In the genomic region with DNA sequence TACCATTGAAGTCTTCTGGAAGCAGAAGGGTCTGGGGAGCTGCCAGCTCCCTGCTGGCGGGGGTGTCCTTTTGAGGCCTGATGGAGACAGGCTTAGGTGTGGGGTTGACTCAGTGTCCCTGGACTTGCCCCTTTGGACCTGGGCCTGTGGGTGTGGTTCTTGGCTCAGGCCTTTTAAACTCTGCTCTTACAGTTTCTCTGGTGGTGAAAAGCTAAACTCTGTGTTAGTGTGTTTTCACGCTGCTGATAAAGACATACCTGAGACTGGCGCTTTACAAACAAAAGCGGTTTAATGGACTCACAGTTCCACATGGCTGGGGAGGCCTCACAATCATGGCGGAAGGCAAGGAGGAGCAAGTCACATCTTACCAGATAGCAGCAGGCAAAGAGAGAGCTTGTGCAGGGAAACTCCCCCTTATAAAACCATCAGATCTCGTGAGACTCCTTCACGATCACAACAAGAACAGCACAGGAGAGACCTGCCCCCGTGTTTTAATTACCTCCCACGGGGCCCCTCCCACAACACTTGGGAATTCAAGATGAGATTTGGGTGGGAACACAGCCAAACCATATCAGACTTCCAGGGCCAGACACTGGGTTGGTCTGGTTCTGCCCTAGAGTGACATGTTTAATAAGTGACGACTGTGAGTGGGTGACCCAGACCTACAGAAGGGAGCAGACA, we compare ENCODE assay signal across 1 cellular context.
A peak's percentile ranks its signal among the peaks of the same experiment; 100 is the strongest.
TF ChIP-seq lines count a peak whose summit lies in the region.

No MANE protein-coding gene starts in this region.

TF ChIP-seq in HepG2, 621 proteins besides CTCF, POLR2A, EP300 and RAD21 (continued from another document and continues in another):
- TF ChIP-seq, protein P1, sequence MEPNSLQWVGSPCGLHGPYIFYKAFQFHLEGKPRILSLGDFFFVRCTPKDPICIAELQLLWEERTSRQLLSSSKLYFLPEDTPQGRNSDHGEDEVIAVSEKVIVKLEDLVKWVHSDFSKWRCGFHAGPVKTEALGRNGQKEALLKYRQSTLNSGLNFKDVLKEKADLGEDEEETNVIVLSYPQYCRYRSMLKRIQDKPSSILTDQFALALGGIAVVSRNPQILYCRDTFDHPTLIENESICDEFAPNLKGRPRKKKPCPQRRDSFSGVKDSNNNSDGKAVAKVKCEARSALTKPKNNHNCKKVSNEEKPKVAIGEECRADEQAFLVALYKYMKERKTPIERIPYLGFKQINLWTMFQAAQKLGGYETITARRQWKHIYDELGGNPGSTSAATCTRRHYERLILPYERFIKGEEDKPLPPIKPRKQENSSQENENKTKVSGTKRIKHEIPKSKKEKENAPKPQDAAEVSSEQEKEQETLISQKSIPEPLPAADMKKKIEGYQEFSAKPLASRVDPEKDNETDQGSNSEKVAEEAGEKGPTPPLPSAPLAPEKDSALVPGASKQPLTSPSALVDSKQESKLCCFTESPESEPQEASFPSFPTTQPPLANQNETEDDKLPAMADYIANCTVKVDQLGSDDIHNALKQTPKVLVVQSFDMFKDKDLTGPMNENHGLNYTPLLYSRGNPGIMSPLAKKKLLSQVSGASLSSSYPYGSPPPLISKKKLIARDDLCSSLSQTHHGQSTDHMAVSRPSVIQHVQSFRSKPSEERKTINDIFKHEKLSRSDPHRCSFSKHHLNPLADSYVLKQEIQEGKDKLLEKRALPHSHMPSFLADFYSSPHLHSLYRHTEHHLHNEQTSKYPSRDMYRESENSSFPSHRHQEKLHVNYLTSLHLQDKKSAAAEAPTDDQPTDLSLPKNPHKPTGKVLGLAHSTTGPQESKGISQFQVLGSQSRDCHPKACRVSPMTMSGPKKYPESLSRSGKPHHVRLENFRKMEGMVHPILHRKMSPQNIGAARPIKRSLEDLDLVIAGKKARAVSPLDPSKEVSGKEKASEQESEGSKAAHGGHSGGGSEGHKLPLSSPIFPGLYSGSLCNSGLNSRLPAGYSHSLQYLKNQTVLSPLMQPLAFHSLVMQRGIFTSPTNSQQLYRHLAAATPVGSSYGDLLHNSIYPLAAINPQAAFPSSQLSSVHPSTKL (CRISPR knock-in tag; IDR thresholded peaks at IDR 0.05), result 0 out of 2 replicates have a peak, but pooled peaks have one; percentile 25
- TF ChIP-seq ZFAT (CRISPR knock-in tag; conservative IDR thresholded peaks at IDR 0.05) (no peak), TOE1 (CRISPR knock-in tag; IDR thresholded peaks at IDR 0.05) (no peak), CBX2 (IDR thresholded peaks at IDR 0.05; ENCODE audit: low read depth, low read length) (no peak), CBX2 (CRISPR knock-in tag; IDR thresholded peaks at IDR 0.05; ENCODE audit: low read depth) (no peak), ZBTB42 (CRISPR knock-in tag; IDR thresholded peaks at IDR 0.05) (no peak), SMAD1 (CRISPR knock-in tag; IDR thresholded peaks at IDR 0.05; ENCODE audit: borderline replicate concordance, low read depth) (no peak), RFXANK (CRISPR knock-in tag; IDR thresholded peaks at IDR 0.05) (no peak), FOXO1 (CRISPR knock-in tag; IDR thresholded peaks at IDR 0.05) (peak; percentile 15; the same call in 1 of the 2 replicates), ZNF17 (CRISPR knock-in tag; IDR thresholded peaks at IDR 0.05) (no peak), HNRNPK (IDR thresholded peaks at IDR 0.05; ENCODE audit: low read depth, low read length, poor library complexity, severe bottlenecking) (no peak), BCL6 (CRISPR knock-in tag; IDR thresholded peaks at IDR 0.05) (no peak), SCMH1 (CRISPR knock-in tag; IDR thresholded peaks at IDR 0.05; ENCODE audit: borderline replicate concordance) (no peak), ZC3H13 (CRISPR knock-in tag; IDR thresholded peaks at IDR 0.05) (no peak), ZNF644 (CRISPR knock-in tag; IDR thresholded peaks at IDR 0.05; ENCODE audit: low read depth) (peak; percentile 58; the same call in 1 of the 2 replicates), KLF13 (CRISPR knock-in tag; IDR thresholded peaks at IDR 0.05) (no peak), TGIF2 (CRISPR knock-in tag; IDR thresholded peaks at IDR 0.05) (no peak), PLRG1 (conservative IDR thresholded peaks at IDR 0.05) (no peak), SMC3 (IDR thresholded peaks at IDR 0.05; ENCODE audit: low read length) (no peak), MYC (CRISPR knock-in tag; IDR thresholded peaks at IDR 0.05; ENCODE audit: borderline replicate concordance) (no peak), ZNF615 (CRISPR knock-in tag; IDR thresholded peaks at IDR 0.05; ENCODE audit: borderline replicate concordance) (no peak), ELF4 (CRISPR knock-in tag; IDR thresholded peaks at IDR 0.05; ENCODE audit: borderline replicate concordance) (no peak), THYN1 (CRISPR knock-in tag; IDR thresholded peaks at IDR 0.05; ENCODE audit: borderline replicate concordance, low read depth) (no peak), GTF2F1 (IDR thresholded peaks at IDR 0.05; ENCODE audit: low read length) (no peak), ZBTB21 (CRISPR knock-in tag; IDR thresholded peaks at IDR 0.05) (no peak), MTF2 (CRISPR knock-in tag; IDR thresholded peaks at IDR 0.05; ENCODE audit: borderline replicate concordance) (no peak), ZNF737 (CRISPR knock-in tag; IDR thresholded peaks at IDR 0.05; ENCODE audit: borderline replicate concordance) (no peak), PAX8 (CRISPR knock-in tag; IDR thresholded peaks at IDR 0.05; ENCODE audit: borderline replicate concordance) (no peak), ZBTB7B (CRISPR knock-in tag; IDR thresholded peaks at IDR 0.05) (no peak), HES4 (CRISPR knock-in tag; IDR thresholded peaks at IDR 0.05; ENCODE audit: borderline replicate concordance) (no peak), PHF8 (CRISPR knock-in tag; IDR thresholded peaks at IDR 0.05) (no peak), FOSL2 (CRISPR knock-in tag; IDR thresholded peaks at IDR 0.05) (peak; percentile 44; the same call in 1 of the 2 replicates), KDM5A (IDR thresholded peaks at IDR 0.05; ENCODE audit: borderline replicate concordance, low read length) (no peak), SOX6 (IDR thresholded peaks at IDR 0.05) (no peak), SOX6 (CRISPR knock-in tag; IDR thresholded peaks at IDR 0.05) (peak; percentile 47; the same call in 1 of the 2 replicates), ZZZ3 (CRISPR knock-in tag; IDR thresholded peaks at IDR 0.05; ENCODE audit: borderline replicate concordance) (no peak), ZNF761 (CRISPR knock-in tag; conservative IDR thresholded peaks at IDR 0.05) (no peak), HDAC1 (CRISPR knock-in tag; IDR thresholded peaks at IDR 0.05) (peak; percentile 49; the same call in 1 of the 2 replicates), ZNF3 (CRISPR knock-in tag; IDR thresholded peaks at IDR 0.05) (no peak), TMF1 (CRISPR knock-in tag; IDR thresholded peaks at IDR 0.05; ENCODE audit: low read depth) (no peak), ZNF768 (CRISPR knock-in tag; IDR thresholded peaks at IDR 0.05) (no peak), THAP11 (CRISPR knock-in tag; IDR thresholded peaks at IDR 0.05) (no peak), PHF20 (CRISPR knock-in tag; IDR thresholded peaks at IDR 0.05) (no peak), ZNF530 (CRISPR knock-in tag; IDR thresholded peaks at IDR 0.05; ENCODE audit: low read depth) (no peak), ZNF772 (CRISPR knock-in tag; IDR thresholded peaks at IDR 0.05) (no peak), ZKSCAN1 (IDR thresholded peaks at IDR 0.05; ENCODE audit: low read length) (no peak), ZSCAN9 (CRISPR knock-in tag; IDR thresholded peaks at IDR 0.05; ENCODE audit: borderline replicate concordance) (no peak), ZNF431 (CRISPR knock-in tag; IDR thresholded peaks at IDR 0.05; ENCODE audit: borderline replicate concordance, low read depth) (no peak), RBM39 (IDR thresholded peaks at IDR 0.05; ENCODE audit: low read depth, low read length, poor library complexity, severe bottlenecking) (no peak), PHF21A (CRISPR knock-in tag; IDR thresholded peaks at IDR 0.05) (no peak), ZNF562 (CRISPR knock-in tag; IDR thresholded peaks at IDR 0.05; ENCODE audit: borderline replicate concordance) (no peak), ERF (CRISPR knock-in tag; IDR thresholded peaks at IDR 0.05) (no peak), ZMYM3 (CRISPR knock-in tag; IDR thresholded peaks at IDR 0.05) (no peak), SRF (IDR thresholded peaks at IDR 0.05; ENCODE audit: low read depth, low read length) (no peak), ZNF510 (CRISPR knock-in tag; IDR thresholded peaks at IDR 0.05; ENCODE audit: low read depth) (no peak)
- TF ChIP-seq, protein P2, sequence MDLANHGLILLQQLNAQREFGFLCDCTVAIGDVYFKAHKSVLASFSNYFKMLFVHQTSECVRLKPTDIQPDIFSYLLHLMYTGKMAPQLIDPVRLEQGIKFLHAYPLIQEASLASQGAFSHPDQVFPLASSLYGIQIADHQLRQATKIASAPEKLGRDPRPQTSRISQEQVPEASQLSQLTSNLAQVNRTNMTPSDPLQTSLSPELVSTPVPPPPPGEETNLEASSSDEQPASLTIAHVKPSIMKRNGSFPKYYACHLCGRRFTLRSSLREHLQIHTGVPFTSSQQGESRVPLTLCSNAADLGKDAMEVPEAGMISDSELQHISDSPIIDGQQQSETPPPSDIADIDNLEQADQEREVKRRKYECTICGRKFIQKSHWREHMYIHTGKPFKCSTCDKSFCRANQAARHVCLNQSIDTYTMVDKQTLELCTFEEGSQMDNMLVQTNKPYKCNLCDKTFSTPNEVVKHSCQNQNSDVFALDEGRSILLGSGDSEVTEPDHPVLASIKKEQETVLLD (CRISPR knock-in tag; IDR thresholded peaks at IDR 0.05; ENCODE audit: low read depth), result no peak
- TF ChIP-seq, protein P3, sequence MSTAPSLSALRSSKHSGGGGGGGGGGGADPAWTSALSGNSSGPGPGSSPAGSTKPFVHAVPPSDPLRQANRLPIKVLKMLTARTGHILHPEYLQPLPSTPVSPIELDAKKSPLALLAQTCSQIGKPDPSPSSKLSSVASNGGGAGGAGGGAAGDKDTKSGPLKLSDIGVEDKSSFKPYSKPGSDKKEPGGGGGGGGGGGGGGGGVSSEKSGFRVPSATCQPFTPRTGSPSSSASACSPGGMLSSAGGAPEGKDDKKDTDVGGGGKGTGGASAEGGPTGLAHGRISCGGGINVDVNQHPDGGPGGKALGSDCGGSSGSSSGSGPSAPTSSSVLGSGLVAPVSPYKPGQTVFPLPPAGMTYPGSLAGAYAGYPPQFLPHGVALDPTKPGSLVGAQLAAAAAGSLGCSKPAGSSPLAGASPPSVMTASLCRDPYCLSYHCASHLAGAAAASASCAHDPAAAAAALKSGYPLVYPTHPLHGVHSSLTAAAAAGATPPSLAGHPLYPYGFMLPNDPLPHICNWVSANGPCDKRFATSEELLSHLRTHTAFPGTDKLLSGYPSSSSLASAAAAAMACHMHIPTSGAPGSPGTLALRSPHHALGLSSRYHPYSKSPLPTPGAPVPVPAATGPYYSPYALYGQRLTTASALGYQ (CRISPR knock-in tag; IDR thresholded peaks at IDR 0.05), result no peak
- TF ChIP-seq, protein P4, sequence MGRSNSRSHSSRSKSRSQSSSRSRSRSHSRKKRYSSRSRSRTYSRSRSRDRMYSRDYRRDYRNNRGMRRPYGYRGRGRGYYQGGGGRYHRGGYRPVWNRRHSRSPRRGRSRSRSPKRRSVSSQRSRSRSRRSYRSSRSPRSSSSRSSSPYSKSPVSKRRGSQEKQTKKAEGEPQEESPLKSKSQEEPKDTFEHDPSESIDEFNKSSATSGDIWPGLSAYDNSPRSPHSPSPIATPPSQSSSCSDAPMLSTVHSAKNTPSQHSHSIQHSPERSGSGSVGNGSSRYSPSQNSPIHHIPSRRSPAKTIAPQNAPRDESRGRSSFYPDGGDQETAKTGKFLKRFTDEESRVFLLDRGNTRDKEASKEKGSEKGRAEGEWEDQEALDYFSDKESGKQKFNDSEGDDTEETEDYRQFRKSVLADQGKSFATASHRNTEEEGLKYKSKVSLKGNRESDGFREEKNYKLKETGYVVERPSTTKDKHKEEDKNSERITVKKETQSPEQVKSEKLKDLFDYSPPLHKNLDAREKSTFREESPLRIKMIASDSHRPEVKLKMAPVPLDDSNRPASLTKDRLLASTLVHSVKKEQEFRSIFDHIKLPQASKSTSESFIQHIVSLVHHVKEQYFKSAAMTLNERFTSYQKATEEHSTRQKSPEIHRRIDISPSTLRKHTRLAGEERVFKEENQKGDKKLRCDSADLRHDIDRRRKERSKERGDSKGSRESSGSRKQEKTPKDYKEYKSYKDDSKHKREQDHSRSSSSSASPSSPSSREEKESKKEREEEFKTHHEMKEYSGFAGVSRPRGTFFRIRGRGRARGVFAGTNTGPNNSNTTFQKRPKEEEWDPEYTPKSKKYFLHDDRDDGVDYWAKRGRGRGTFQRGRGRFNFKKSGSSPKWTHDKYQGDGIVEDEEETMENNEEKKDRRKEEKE (IDR thresholded peaks at IDR 0.05), result no peak
- TF ChIP-seq, protein P5, sequence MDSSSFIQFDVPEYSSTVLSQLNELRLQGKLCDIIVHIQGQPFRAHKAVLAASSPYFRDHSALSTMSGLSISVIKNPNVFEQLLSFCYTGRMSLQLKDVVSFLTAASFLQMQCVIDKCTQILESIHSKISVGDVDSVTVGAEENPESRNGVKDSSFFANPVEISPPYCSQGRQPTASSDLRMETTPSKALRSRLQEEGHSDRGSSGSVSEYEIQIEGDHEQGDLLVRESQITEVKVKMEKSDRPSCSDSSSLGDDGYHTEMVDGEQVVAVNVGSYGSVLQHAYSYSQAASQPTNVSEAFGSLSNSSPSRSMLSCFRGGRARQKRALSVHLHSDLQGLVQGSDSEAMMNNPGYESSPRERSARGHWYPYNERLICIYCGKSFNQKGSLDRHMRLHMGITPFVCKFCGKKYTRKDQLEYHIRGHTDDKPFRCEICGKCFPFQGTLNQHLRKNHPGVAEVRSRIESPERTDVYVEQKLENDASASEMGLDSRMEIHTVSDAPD (CRISPR knock-in tag; IDR thresholded peaks at IDR 0.05), result no peak
- TF ChIP-seq, protein P6, sequence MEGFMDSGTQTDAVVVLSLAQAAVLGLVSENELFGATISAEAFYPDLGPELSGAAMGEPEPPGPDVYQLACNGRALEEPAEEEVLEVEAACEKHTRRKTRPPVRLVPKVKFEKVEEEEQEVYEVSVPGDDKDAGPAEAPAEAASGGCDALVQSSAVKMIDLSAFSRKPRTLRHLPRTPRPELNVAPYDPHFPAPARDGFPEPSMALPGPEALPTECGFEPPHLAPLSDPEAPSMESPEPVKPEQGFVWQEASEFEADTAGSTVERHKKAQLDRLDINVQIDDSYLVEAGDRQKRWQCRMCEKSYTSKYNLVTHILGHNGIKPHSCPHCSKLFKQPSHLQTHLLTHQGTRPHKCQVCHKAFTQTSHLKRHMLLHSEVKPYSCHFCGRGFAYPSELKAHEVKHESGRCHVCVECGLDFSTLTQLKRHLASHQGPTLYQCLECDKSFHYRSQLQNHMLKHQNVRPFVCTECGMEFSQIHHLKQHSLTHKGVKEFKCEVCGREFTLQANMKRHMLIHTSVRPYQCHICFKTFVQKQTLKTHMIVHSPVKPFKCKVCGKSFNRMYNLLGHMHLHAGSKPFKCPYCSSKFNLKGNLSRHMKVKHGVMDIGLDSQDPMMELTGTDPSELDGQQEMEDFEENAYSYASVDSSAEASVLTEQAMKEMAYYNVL (CRISPR knock-in tag; IDR thresholded peaks at IDR 0.05; ENCODE audit: borderline replicate concordance), result no peak
- TF ChIP-seq, protein P7, sequence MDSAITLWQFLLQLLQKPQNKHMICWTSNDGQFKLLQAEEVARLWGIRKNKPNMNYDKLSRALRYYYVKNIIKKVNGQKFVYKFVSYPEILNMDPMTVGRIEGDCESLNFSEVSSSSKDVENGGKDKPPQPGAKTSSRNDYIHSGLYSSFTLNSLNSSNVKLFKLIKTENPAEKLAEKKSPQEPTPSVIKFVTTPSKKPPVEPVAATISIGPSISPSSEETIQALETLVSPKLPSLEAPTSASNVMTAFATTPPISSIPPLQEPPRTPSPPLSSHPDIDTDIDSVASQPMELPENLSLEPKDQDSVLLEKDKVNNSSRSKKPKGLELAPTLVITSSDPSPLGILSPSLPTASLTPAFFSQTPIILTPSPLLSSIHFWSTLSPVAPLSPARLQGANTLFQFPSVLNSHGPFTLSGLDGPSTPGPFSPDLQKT (CRISPR knock-in tag; IDR thresholded peaks at IDR 0.05; ENCODE audit: borderline replicate concordance), result no peak
